19 cellular contexts compared by ENCODE assay signal in genomic region chr6:110232456-110232855, GRCh38. TPM values are rescaled to one million over a fixed set of nuclear protein-coding genes. Genes with fewer than 3 reads are reported as not detected.
A peak's percentile ranks its signal among the peaks of the same experiment; 100 is the strongest.
DNase-seq lines count a peak whose midpoint lies in the region; FAIRE-seq and TF ChIP-seq lines count a peak whose summit lies in the region.
"Had no signal": no experiment of that assay in that cellular context is flagged by ENCODE, and none has a peak within 500 bp of the region (broad histone marks: within the 10 kb centered on the region; RNA-seq: fewer than 3 reads in every experiment).

No MANE protein-coding gene starts in this region.

- no peak overlapping the region for H3K4me3 ChIP-seq in choroid plexus epithelial cell (ENCODE audit: low read depth, low read length)
- no peak overlapping the region for H3K4me3 ChIP-seq in muscle layer of duodenum (ENCODE audit: low read depth in 1 of 2, low read length in 2 of 2)
- no peak overlapping the region for H3K4me3 ChIP-seq in smooth muscle cell
- H3K4me3 ChIP-seq: GM23338, heart left ventricle had no signal

- TF ChIP-seq CTCF in AG09319 (IDR thresholded peaks at IDR 0.05; ENCODE audit: low read depth, low read length) (no peak), choroid plexus epithelial cell (conservative IDR thresholded peaks at IDR 0.05; ENCODE audit: low read depth, low read length) (no peak), smooth muscle cell (IDR thresholded peaks at IDR 0.05; ENCODE audit: borderline replicate concordance, insufficient read depth, poor library complexity, severe bottlenecking) (no peak)

- H3K4me1 ChIP-seq in muscle layer of duodenum (ENCODE audit: control insufficient read depth in 1 of 2, insufficient read depth in 2 of 2, low read length in 2 of 2) (peaks cover 0 to 3% of the 10 kb centered on the region in 2 donors), smooth muscle cell (ENCODE audit: low read depth) (no peaks in the 10 kb centered on the region)
- H3K4me1 ChIP-seq: parathyroid adenoma had no signal

- no peaks in the 10 kb centered on the region for H4K20me1 ChIP-seq in smooth muscle cell (ENCODE audit: low read depth)

- no peaks in the 10 kb centered on the region for H3F3A ChIP-seq in smooth muscle cell (ENCODE audit: low read depth)

- H3K27me3 ChIP-seq in muscle layer of duodenum (ENCODE audit: low read depth, low read length) (no peaks in the 10 kb centered on the region), smooth muscle cell (ENCODE audit: low read depth) (no peaks in the 10 kb centered on the region)
- H3K27me3 ChIP-seq: heart left ventricle had no signal

- no peak for FAIRE-seq in H54 (lab: Jason Lieb, UNC)
- FAIRE-seq: urothelium cell line had no signal

- DNase-seq in AG09319 (ENCODE audit: extremely low read depth, low read depth) = peak; percentile 35
- DNase-seq in HCEC 1CT = peak; percentile 73
- DNase-seq in choroid plexus epithelial cell (ENCODE audit: low read depth) = peak; percentile 18
- DNase-seq in smooth muscle cell (lab: John Stamatoyannopoulos, UW; ENCODE audit: unreplicated experiment) = no peak
- no peak for DNase-seq in NCI-H187 treated with DMSO at 0.1 percent for 48 hours (lab: John Stamatoyannopoulos, UW)
- no peak for DNase-seq in H54 (ENCODE audit: insufficient read length, low spot score)
- DNase-seq in cortex of kidney (lab: John Stamatoyannopoulos, UW) = no peak
- DNase-seq: activated CD4-positive, alpha-beta T cell treated with anti-CD3 and anti-CD28 coated beads, Interleukin-2, amount 50 U/mL, for 1 hour; activated naive CD4-positive, alpha-beta T cell treated with Interleukin-2 at 50 U/mL for 16 hours; C1 segment of cervical spinal cord; DMS 273 treated with DMSO at 0.1 percent for 48 hours; heart left ventricle; NCI-H187; SW 1271 had no signal

- H3K4me2 ChIP-seq in smooth muscle cell = no peak overlapping the region
- H3K4me2 ChIP-seq: GM23338 had no signal

- H2AFZ ChIP-seq in smooth muscle cell (ENCODE audit: low read depth) = no peak overlapping the region
- H2AFZ ChIP-seq: GM23338, parathyroid adenoma had no signal

- H3K9me3 ChIP-seq in muscle layer of duodenum (ENCODE audit: control insufficient read depth in 1 of 2, low read length in 2 of 2) (no peaks in the 10 kb centered on the region), smooth muscle cell (replicated peaks; ENCODE audit: low read depth) (no peaks in the 10 kb centered on the region)
- H3K9me3 ChIP-seq: heart left ventricle had no signal

- 79% methylated on average over 2 of the region's 2 CpGs for WGBS in smooth muscle cell (ENCODE audit: low lambda C conversion rate)

- TF ChIP-seq POLR2A in H54 (IDR thresholded peaks at IDR 0.05; ENCODE audit: low read depth, low read length) = no peak

- H3K27ac ChIP-seq in muscle layer of duodenum (ENCODE audit: low read length) = peak overlapping the region; percentile 21
- H3K27ac ChIP-seq in smooth muscle cell (ENCODE audit: low read depth) = no peak overlapping the region
- H3K27ac ChIP-seq: heart left ventricle, parathyroid adenoma, RWPE1 had no signal

- H3K36me3 ChIP-seq in muscle layer of duodenum (ENCODE audit: control insufficient read depth in 1 of 2, insufficient read depth in 2 of 2, low read length in 2 of 2) (peaks cover 0 to 20% of the 10 kb centered on the region in 2 donors), smooth muscle cell (ENCODE audit: low read depth) (peaks cover 2% of the 10 kb centered on the region)

- no peak overlapping the region for H3K9ac ChIP-seq in smooth muscle cell (ENCODE audit: low read depth)
- H3K9ac ChIP-seq: parathyroid adenoma had no signal

- no peaks in the 10 kb centered on the region for H3K79me2 ChIP-seq in smooth muscle cell (ENCODE audit: low read depth)
- H3K79me2 ChIP-seq: parathyroid adenoma had no signal

RNA-seq across cellular contexts. Expression of gene CDC40, which starts 52.2 kb away (rescaled TPM):
- total RNA-seq in smooth muscle cell = 22.1 and 28.8 TPM in 2 replicates
- 16.9 and 20.9 TPM in 2 replicates for polyA plus RNA-seq in smooth muscle cell

RNA-seq across cellular contexts. Expression of gene WASF1, which starts 53.0 kb away (rescaled TPM):
- total RNA-seq in smooth muscle cell = 16.9 and 39.5 TPM in 2 replicates
- polyA plus RNA-seq in smooth muscle cell = 22.8 and 26.5 TPM in 2 replicates

Comparison
In these comparisons a context has a peak if more than half of its experiments do, and no peak if none do; other contexts are left out.
1. DNase-seq: peak in AG09319 (single experiment), HCEC 1CT (single experiment) and choroid plexus epithelial cell (single experiment); none in smooth muscle cell (single experiment), NCI-H187 treated with DMSO at 0.1 percent for 48 hours (single experiment), H54 (single experiment) and cortex of kidney (single experiment).